Comparison of ENCODE assay signal across 13 cellular contexts in the genomic region with DNA sequence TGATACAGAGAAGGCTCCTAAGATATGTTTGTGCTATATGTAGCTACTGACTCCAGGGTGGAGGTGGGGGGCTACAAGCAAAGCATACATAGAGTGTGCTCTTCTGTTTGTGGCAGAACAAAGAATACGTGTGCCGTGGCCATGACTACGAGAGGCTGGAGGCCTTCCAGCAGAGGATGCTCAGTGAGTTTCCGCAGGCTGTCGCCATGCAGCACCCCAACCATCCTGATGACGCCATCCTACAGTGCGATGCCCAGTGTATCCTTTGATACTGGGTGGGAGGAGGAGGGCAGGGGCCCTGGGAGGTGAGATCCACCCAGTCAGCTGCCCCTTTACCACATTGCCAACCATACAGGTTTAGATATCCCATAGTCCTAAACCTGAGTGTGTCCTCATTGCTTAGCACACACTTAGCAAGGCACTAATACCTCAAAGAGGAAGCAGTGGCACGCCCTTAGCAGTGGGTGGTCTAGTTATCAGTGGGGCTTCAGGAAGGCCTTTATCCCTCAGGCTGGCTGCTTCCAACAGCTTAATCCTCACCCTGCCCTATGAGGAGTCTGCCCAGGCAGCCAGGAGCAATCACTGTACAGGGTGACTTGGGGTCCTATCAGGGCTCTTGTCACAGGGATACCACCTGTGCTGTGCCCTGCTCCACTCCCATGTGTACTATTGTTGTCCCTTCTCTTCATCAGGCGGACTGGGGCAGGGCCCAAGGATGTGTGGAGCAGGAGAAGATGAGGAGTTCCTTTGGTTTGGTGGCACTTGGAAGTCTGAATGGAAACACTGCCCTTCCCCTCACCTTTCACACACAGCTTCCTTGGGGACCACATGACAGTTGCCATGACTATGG.
"Had no signal": no experiment of that assay in that cellular context is flagged by ENCODE, and none has a peak within 500 bp of the region (broad histone marks: within the 10 kb centered on the region; RNA-seq: fewer than 3 reads in every experiment).

No MANE protein-coding gene starts in this region.

- H3K9me3 ChIP-seq: adrenal gland, breast epithelium, neutrophil, spleen, upper lobe of right lung had no signal

- H3K27me3 ChIP-seq: adrenal gland, breast epithelium, neutrophil, spleen, upper lobe of right lung had no signal

- DNase-seq: activated CD4-positive, alpha-beta T cell treated with anti-CD3 and anti-CD28 coated beads, Interleukin-2, amount 50 U/mL, for 1 hour; activated CD4-positive, CD25-positive, alpha-beta regulatory T cell treated with anti-CD3 and anti-CD28 coated beads, Interleukin-2, amount 50 U/mL, for 72 hours; activated gamma-delta T cell treated with Interleukin-2 at 50 U/mL for 16 hours; activated T-cell treated with anti-CD3 and anti-CD28 coated beads, Interleukin-2, amount 50 U/mL, for 72 hours; effector CD8-positive, alpha-beta T cell; mesenchymal stem cell; spleen; stimulated activated CD4-positive, alpha-beta T cell treated with anti-CD3 and anti-CD28 coated beads, Interleukin-4, amount 100 ng/mL, for 4 hours; T1000; upper lobe of right lung had no signal

- H3K36me3 ChIP-seq: adrenal gland, breast epithelium, neutrophil, spleen, upper lobe of right lung had no signal

- H3K27ac ChIP-seq: adrenal gland, breast epithelium, neutrophil, spleen, upper lobe of right lung had no signal

- H3K4me3 ChIP-seq: adrenal gland, breast epithelium, spleen, upper lobe of right lung had no signal
